In genomic region chr1:8627728-8628127, GRCh38 we compare ENCODE assay signal across 17 cellular contexts.
DNase-seq lines count a peak whose midpoint lies in the region; ATAC-seq, FAIRE-seq and TF ChIP-seq lines count a peak whose summit lies in the region.
"Had no signal": no experiment of that assay in that cellular context is flagged by ENCODE, and none has a peak within 500 bp of the region (broad histone marks: within the 10 kb centered on the region; RNA-seq: fewer than 3 reads in every experiment).

No MANE protein-coding gene starts in this region.

- peak overlapping the region; percentile 16; the same call in 1 of the 2 replicates for H3K9ac ChIP-seq in OCI-LY3 (ENCODE audit: low read length)
- H3K9ac ChIP-seq: neural progenitor cell had no signal

- ATAC-seq in memory B cell (ENCODE audit: low read depth): no peak
- ATAC-seq: activated CD8-positive, alpha-beta memory T cell treated with anti-CD3 and anti-CD28 coated beads, Interleukin-2, amount 10 ng/mL, durations not matched to agents 7 days and 5 days; activated naive CD8-positive, alpha-beta T cell treated with anti-CD3 and anti-CD28 coated beads, Interleukin-2, amount 50 U/mL, for 24 hours; SK-N-SH treated with all-trans-retinoic acid at 6 μM for 48 hours had no signal

- H3K4me2 ChIP-seq in OCI-LY3 (ENCODE audit: low read length): peak overlapping the region; percentile 98

- peak; percentile 85 for FAIRE-seq in GM19239 (lab: Jason Lieb, UNC)

- peaks cover 56% of the 10 kb centered on the region for H3K4me1 Mint-ChIP-seq in memory B cell

- no peaks in the 10 kb centered on the region for H3K9me3 ChIP-seq in OCI-LY3 (ENCODE audit: insufficient read depth, low read length)
- H3K9me3 ChIP-seq: breast epithelium had no signal

- in situ Hi-C loops in brain microvascular endothelial cell (cut with HindIII; ENCODE audit: low pct_ligation_motif_present, low sequenced_read_pairs): no loop called here

- no peaks in the 10 kb centered on the region for H3K9me3 Mint-ChIP-seq in memory B cell
- H3K9me3 Mint-ChIP-seq: activated T-helper 2 cell treated with anti-CD3 and anti-CD28 coated beads, Interferon-gamma antibody, Interleukin-2, Interleukin-4, amounts not matched to agents 10 μg/mL and 5 μg/mL and 100 μg/mL, durations not matched to agents 14 hours and 24 hours and 36 hours; neural progenitor cell had no signal

- peaks cover 36% of the 10 kb centered on the region for H3K79me2 ChIP-seq in OCI-LY3 (ENCODE audit: low read length)

- no peaks in the 10 kb centered on the region for H3K27me3 Mint-ChIP-seq in memory B cell
- H3K27me3 Mint-ChIP-seq: activated CD8-positive, alpha-beta memory T cell treated with anti-CD3 and anti-CD28 coated beads, Interleukin-2, amount 10 ng/mL, durations not matched to agents 7 days and 5 days; activated naive CD8-positive, alpha-beta T cell treated with anti-CD3 and anti-CD28 coated beads, Interleukin-2, amount 50 U/mL, for 24 hours had no signal

- no peaks in the 10 kb centered on the region for H4K20me1 ChIP-seq in OCI-LY3 (ENCODE audit: insufficient read depth, low read length)

- H3K4me3 ChIP-seq in OCI-LY3 (ENCODE audit: low read length) (0 out of 2 replicates have a peak overlapping the region, but pooled peaks have one; percentile 22), brain microvascular endothelial cell (ENCODE audit: low read depth, low read length) (no peak overlapping the region)
- H3K4me3 ChIP-seq: breast epithelium, hepatocyte, neural progenitor cell had no signal

- peak overlapping the region; percentile 90 for H3K27ac Mint-ChIP-seq in memory B cell
- H3K27ac Mint-ChIP-seq: activated CD8-positive, alpha-beta memory T cell treated with anti-CD3 and anti-CD28 coated beads, Interleukin-2, amount 10 ng/mL, durations not matched to agents 7 days and 5 days; activated naive CD8-positive, alpha-beta T cell treated with anti-CD3 and anti-CD28 coated beads, Interleukin-2, amount 50 U/mL, for 24 hours; activated T-helper 2 cell treated with anti-CD3 and anti-CD28 coated beads, Interferon-gamma antibody, Interleukin-2, Interleukin-4, amounts not matched to agents 10 μg/mL and 5 μg/mL and 100 μg/mL, durations not matched to agents 14 hours and 24 hours and 36 hours; neural progenitor cell had no signal

- no peaks in the 10 kb centered on the region for H3K36me3 Mint-ChIP-seq in memory B cell

- peak overlapping the region; percentile 41 for H3K4me3 Mint-ChIP-seq in memory B cell
- H3K4me3 Mint-ChIP-seq: activated CD8-positive, alpha-beta memory T cell treated with anti-CD3 and anti-CD28 coated beads, Interleukin-2, amount 10 ng/mL, durations not matched to agents 7 days and 5 days; activated naive CD8-positive, alpha-beta T cell treated with anti-CD3 and anti-CD28 coated beads, Interleukin-2, amount 50 U/mL, for 24 hours; neural progenitor cell had no signal

- no peaks in the 10 kb centered on the region for H3K36me3 ChIP-seq in OCI-LY3 (replicated peaks; ENCODE audit: low read depth, low read length)
- no peaks in the 10 kb centered on the region for H3K36me3 ChIP-seq in brain microvascular endothelial cell (replicated peaks)
- H3K36me3 ChIP-seq: breast epithelium, neural progenitor cell had no signal

- TF ChIP-seq CTCF in OCI-LY3 (IDR thresholded peaks at IDR 0.05; ENCODE audit: low read depth, low read length) (no peak), brain microvascular endothelial cell (IDR thresholded peaks at IDR 0.05; ENCODE audit: low read depth, low read length, missing control alignments) (no peak)

- no peaks in the 10 kb centered on the region for H3K27me3 ChIP-seq in OCI-LY3 (ENCODE audit: low read depth, low read length)
- no peaks in the 10 kb centered on the region for H3K27me3 ChIP-seq in brain microvascular endothelial cell (replicated peaks)
- H3K27me3 ChIP-seq: breast epithelium, hepatocyte, neural progenitor cell had no signal

- no peak for DNase-seq in GM19239 (ENCODE audit: insufficient read length, low spot score)
- DNase-seq in memory B cell (ENCODE audit: low spot score in 2 of 2): no peak
- DNase-seq in substantia nigra (lab: John Stamatoyannopoulos, UW): no peak
- no peak for DNase-seq in activated effector memory CD4-positive, alpha-beta T cell treated with Interleukin-2 at 50 U/mL for 16 hours
- DNase-seq in NCI-H748 treated with DMSO at 0.1 percent for 48 hours (lab: John Stamatoyannopoulos, UW): no peak
- DNase-seq in brain microvascular endothelial cell: no peak
- DNase-seq: activated CD4-positive, alpha-beta T cell treated with anti-CD3 and anti-CD28 coated beads for 4 hours; activated CD8-positive, alpha-beta memory T cell treated with anti-CD3 and anti-CD28 coated beads, Interleukin-2, amount 10 ng/mL, durations not matched to agents 7 days and 5 days; activated naive CD8-positive, alpha-beta T cell treated with anti-CD3 and anti-CD28 coated beads, Interleukin-2, amount 50 U/mL, for 24 hours; mammary epithelial cell; NCI-H1417 treated with DMSO at 0.1 percent for 48 hours had no signal

- peaks cover 70% of the 10 kb centered on the region for H3K4me1 ChIP-seq in OCI-LY3 (ENCODE audit: low read length)
- H3K4me1 ChIP-seq: breast epithelium had no signal

- no peak overlapping the region for H2AFZ ChIP-seq in OCI-LY3 (ENCODE audit: low read depth, low read length)
- H2AFZ ChIP-seq: hepatocyte, neural progenitor cell had no signal

- peak overlapping the region; percentile 83 for H3K27ac ChIP-seq in OCI-LY3 (ENCODE audit: low read length)
- peak overlapping the region; percentile 79 for H3K27ac ChIP-seq in substantia nigra (ENCODE audit: low read depth, low read length, poor library complexity, severe bottlenecking)
- no peak overlapping the region for H3K27ac ChIP-seq in brain microvascular endothelial cell
- H3K27ac ChIP-seq: breast epithelium, neural progenitor cell had no signal
